Comparison of ENCODE assay signal across 40 cellular contexts in the genomic region with DNA sequence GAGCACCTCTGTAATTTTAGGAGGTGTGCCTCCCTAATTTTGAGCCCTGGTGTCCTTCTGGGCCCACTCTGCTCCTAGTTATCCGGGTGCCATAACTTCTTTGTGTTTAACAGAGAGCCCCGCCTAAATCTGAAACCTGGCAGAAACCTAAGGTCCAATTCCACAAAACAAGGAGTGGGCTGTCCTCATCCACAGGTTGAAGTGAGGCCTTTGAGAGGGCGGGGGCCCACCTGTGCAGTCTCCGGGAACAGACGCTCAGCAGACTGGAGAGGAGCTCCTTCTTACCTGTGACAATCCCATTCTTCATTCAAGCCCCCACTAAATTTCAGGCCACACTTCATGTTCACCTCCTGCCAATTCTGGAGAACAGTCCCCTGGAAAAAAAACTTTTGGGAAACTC. TPM values are rescaled to one million over a fixed set of nuclear protein-coding genes. Genes with fewer than 3 reads are reported as not detected.
"Had no signal": no experiment of that assay in that cellular context is flagged by ENCODE, and none has a peak within 500 bp of the region (broad histone marks: within the 10 kb centered on the region; RNA-seq: fewer than 3 reads in every experiment).

No MANE protein-coding gene starts in this region.

- H3K9me3 ChIP-seq: adrenal gland, body of pancreas, breast epithelium, Peyer's patch had no signal

- H3K36me3 ChIP-seq: adrenal gland, breast epithelium, Peyer's patch had no signal

- H3K4me3 ChIP-seq: adrenal gland, body of pancreas, breast epithelium, Peyer's patch had no signal

- H3K27me3 ChIP-seq: adrenal gland, body of pancreas, breast epithelium, Peyer's patch had no signal

- H3K4me1 ChIP-seq: breast epithelium, Peyer's patch had no signal

- ATAC-seq: activated naive CD4-positive, alpha-beta T cell treated with anti-CD3 and anti-CD28 coated beads, Interleukin-2, amount 50 U/mL, for 72 hours; activated T-cell treated with anti-CD3 and anti-CD28 coated beads, Interleukin-2, amount 50 U/mL, for 4 hours; body of pancreas; PC-3; SK-N-SH treated with all-trans-retinoic acid at 6 μM for 48 hours; T-cell had no signal

- FAIRE-seq: astrocyte had no signal

- H3K27ac ChIP-seq: adrenal gland, body of pancreas, breast epithelium, KMS-11, Peyer's patch, VCaP had no signal

- DNase-seq: activated B cell treated with CpG ODN at 0.5 μM for 24 hours; activated CD4-positive, alpha-beta memory T cell treated with anti-CD3 and anti-CD28 coated beads for 36 hours; activated CD4-positive, alpha-beta T cell treated with anti-CD3 and anti-CD28 coated beads for 4 hours; activated CD4-positive, alpha-beta T cell treated with anti-CD3 and anti-CD28 coated beads, Interleukin-2, amount 50 U/mL, for 1 hour; activated CD4-positive, CD25-positive, alpha-beta regulatory T cell treated with anti-CD3 and anti-CD28 coated beads, Interleukin-2, amount 50 U/mL, for 72 hours; activated gamma-delta T cell treated with Interleukin-2 at 50 U/mL for 16 hours; activated naive CD4-positive, alpha-beta T cell treated with anti-CD3 and anti-CD28 coated beads for 36 hours; activated T-cell treated with anti-CD3 and anti-CD28 coated beads for 4 hours; activated T-cell treated with anti-CD3 and anti-CD28 coated beads, Interleukin-2, amount 50 U/mL, for 4 hours; body of pancreas; caudate nucleus; MM.1S; MV-4-11; NCI-H1092; NCI-H146; NCI-H187; NCI-H2029 treated with DMSO at 0.1 percent for 48 hours; NCI-H2107; NCI-H2171; NCI-H510A; NCI-H526; NCI-H748 treated with DMSO at 0.1 percent for 48 hours; NK-92 treated with Interleukin-12 subunit alpha and Interleukin-12 subunit beta, amount 100 ng/mL, for 24 hours; PC-3; Peyer's patch; RPMI8226; SIG-M5; T-cell; T-helper 2 cell; T-helper 9 cell had no signal

RNA-seq across cellular contexts. Expression of a gene that starts 10.9 kb away (rescaled TPM):
- total RNA-seq: activated B cell treated with CpG ODN at 0.5 μM for 24 hours; activated CD4-positive, alpha-beta memory T cell treated with anti-CD3 and anti-CD28 coated beads for 36 hours; activated naive CD4-positive, alpha-beta T cell treated with anti-CD3 and anti-CD28 coated beads for 36 hours; activated naive CD4-positive, alpha-beta T cell treated with anti-CD3 and anti-CD28 coated beads, Interleukin-2, amount 50 U/mL, for 72 hours; activated T-cell treated with anti-CD3 and anti-CD28 coated beads, Interleukin-2, amount 50 U/mL, for 4 hours; activated T-helper 1 cell treated with anti-CD3 and anti-CD28 coated beads, Interleukin-12 subunit alpha, Interleukin-12 subunit beta, Interleukin-2, Interleukin-4 antibody, amounts not matched to agents 30 ng/mL and 10 ng/mL and 1 ng/mL, durations not matched to agents 14 hours and 24 hours and 36 hours; adrenal gland; astrocyte; breast epithelium; LHCN-M2; PC-3; SK-MEL-5 had no signal
- polyA plus RNA-seq: adrenal gland had no signal
